11 cellular contexts compared by ENCODE assay signal in the genomic region with DNA sequence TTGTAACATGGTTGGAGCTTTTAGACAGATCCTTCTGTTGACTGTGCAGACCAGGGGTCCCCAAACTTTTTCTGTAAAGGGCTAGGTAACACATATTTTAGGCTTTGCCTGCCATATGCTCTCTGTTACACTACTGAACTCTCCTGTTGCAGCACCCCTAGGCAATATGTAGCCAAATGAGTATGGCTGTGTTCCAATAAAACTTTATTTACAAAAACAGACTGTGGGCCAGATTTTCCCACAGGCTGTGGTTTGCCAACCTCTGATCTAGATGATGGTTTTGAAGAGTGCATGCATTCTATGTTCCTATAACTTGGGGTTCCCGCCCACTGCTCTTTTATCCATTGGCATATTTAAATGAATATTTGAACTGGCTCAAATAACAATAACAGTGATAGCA.
"Had no signal": no experiment of that assay in that cellular context is flagged by ENCODE, and none has a peak within 500 bp of the region (broad histone marks: within the 10 kb centered on the region; RNA-seq: fewer than 3 reads in every experiment).

No MANE protein-coding gene starts in this region.

- H3K27ac ChIP-seq: GM23248 had no signal

- H3K4me3 ChIP-seq: GM23248, GM23338, HAP-1 had no signal

- H3K9ac ChIP-seq: GM23248 had no signal

- H3K4me2 ChIP-seq: GM23338 had no signal

- H3K4me1 ChIP-seq: HAP-1 had no signal

- FAIRE-seq: H1, H54 had no signal

- DNase-seq: GM23248, GOT3, H7, H9, HCEC 1CT, HFFc6 had no signal

- H2AFZ ChIP-seq: GM23248, GM23338 had no signal

- ATAC-seq: GM23338, HCT116 had no signal

- H3K36me3 ChIP-seq: HAP-1 had no signal

- H3K9me3 ChIP-seq: HAP-1 had no signal
